8 cellular contexts compared by ENCODE assay signal in the genomic region with DNA sequence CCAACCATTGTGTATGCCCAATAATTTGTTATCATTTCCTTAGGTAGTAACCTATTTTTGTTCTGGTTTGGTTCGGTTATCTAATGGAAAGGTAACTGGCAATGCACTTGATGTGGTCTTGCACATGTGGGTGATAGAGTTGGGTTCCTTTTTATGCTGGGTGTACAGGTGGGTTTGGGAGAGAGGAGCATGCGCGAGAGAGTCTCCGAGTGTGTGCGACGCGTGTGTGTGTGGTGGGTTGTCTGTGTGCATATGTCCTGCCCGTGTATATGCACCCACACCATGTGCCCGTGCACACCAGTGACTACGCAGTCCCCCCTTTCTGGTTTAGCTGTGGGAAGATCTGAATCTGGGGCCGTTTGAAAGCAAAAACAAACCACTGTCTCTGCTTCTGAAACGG.
DNase-seq lines count a peak whose midpoint lies in the region; ATAC-seq and TF ChIP-seq lines count a peak whose summit lies in the region.
"Had no signal": no experiment of that assay in that cellular context is flagged by ENCODE, and none has a peak within 500 bp of the region (broad histone marks: within the 10 kb centered on the region; RNA-seq: fewer than 3 reads in every experiment).

No MANE protein-coding gene starts in this region.

- no peaks in the 10 kb centered on the region for H3K9me3 ChIP-seq in H9 (ENCODE audit: control insufficient read depth, low read depth, low read length)
- H3K9me3 ChIP-seq in OCI-LY1 (ENCODE audit: low read length) = no peaks in the 10 kb centered on the region
- no peaks in the 10 kb centered on the region for H3K9me3 ChIP-seq in endodermal cell (ENCODE audit: control insufficient read depth, low read length)
- no peaks in the 10 kb centered on the region for H3K9me3 ChIP-seq in spleen

- H3K79me2 ChIP-seq in H9 (ENCODE audit: insufficient read depth, low read length) = no peaks in the 10 kb centered on the region
- no peaks in the 10 kb centered on the region for H3K79me2 ChIP-seq in OCI-LY1 (ENCODE audit: insufficient read depth, low read length)

- no peak overlapping the region for H3K18ac ChIP-seq in H9 (ENCODE audit: insufficient read length, low read depth, low read length)

- TF ChIP-seq POLR2A in spleen (IDR thresholded peaks at IDR 0.05) = no peak

- H3K27me3 ChIP-seq in H9 (ENCODE audit: insufficient read depth, low read length) (no peaks in the 10 kb centered on the region; the same call in 1 of the 2 replicates), OCI-LY1 (ENCODE audit: insufficient read depth, low read length) (no peaks in the 10 kb centered on the region; the same call in 1 of the 2 replicates), endodermal cell (ENCODE audit: control insufficient read depth, insufficient read depth, low read length, poor library complexity, severe bottlenecking) (peaks cover 39% of the 10 kb centered on the region), spleen (replicated peaks in 1 of 7) (peaks cover 0 to 15% (median 0%) of the 10 kb centered on the region in 7 donors)

- no peaks in the 10 kb centered on the region for H3K79me1 ChIP-seq in H9 (ENCODE audit: insufficient read depth, low read depth, low read length, poor library complexity, severe bottlenecking)

- H2BK20ac ChIP-seq in H9 (ENCODE audit: low read depth, low read length, poor library complexity, severe bottlenecking) = no peak overlapping the region

- H3K9me3 Mint-ChIP-seq in H9 (no peaks in the 10 kb centered on the region), endodermal cell (no peaks in the 10 kb centered on the region)

- H3K4ac ChIP-seq in H9 (ENCODE audit: low read depth, low read length) = no peak overlapping the region

- H3K14ac ChIP-seq in H9 (ENCODE audit: insufficient read depth, low read length) = no peak overlapping the region

- no peaks in the 10 kb centered on the region for H3K9me2 ChIP-seq in OCI-LY1 (ENCODE audit: low read depth, low read length)

- intact Hi-C loops in spleen (cut with DNase I; ENCODE audit: low total_unique reads) = no loop called here

- H3K4me1 ChIP-seq in H9 (ENCODE audit: insufficient read depth, low read length) (no peaks in the 10 kb centered on the region; the same call in 1 of the 2 replicates), OCI-LY1 (ENCODE audit: insufficient read depth, low read length, severe bottlenecking) (peaks cover 28% of the 10 kb centered on the region), endodermal cell (ENCODE audit: control insufficient read depth, insufficient read depth, low read length) (no peaks in the 10 kb centered on the region), spleen (peaks cover 0 to 35% (median 26%) of the 10 kb centered on the region in 6 donors)

- no peak overlapping the region for H4K91ac ChIP-seq in H9 (ENCODE audit: insufficient read length, low read depth, low read length)

- H3K27me3 Mint-ChIP-seq in H9 (ENCODE audit: low read depth) (peaks cover 62% of the 10 kb centered on the region), endodermal cell (ENCODE audit: insufficient read depth) (peaks cover 61% of the 10 kb centered on the region)

- no peaks in the 10 kb centered on the region for H3K36me3 ChIP-seq in OCI-LY1 (ENCODE audit: insufficient read depth, low read length)
- H3K36me3 ChIP-seq in endodermal cell (ENCODE audit: control insufficient read depth, insufficient read depth, low read length) = no peaks in the 10 kb centered on the region
- peaks cover 0 to 21% (median 0%) of the 10 kb centered on the region in 6 donors for H3K36me3 ChIP-seq in spleen

- H3K9ac ChIP-seq in H9 (ENCODE audit: extremely low read depth, insufficient read length, low read length) = no peak overlapping the region
- H3K9ac ChIP-seq in OCI-LY1 (ENCODE audit: low read length) = peak overlapping the region; percentile 74; the same call in 1 of the 2 replicates
- no peak overlapping the region for H3K9ac ChIP-seq in endodermal cell (ENCODE audit: extremely low read depth, low read length, poor library complexity, severe bottlenecking)

- no peaks in the 10 kb centered on the region for H3F3A ChIP-seq in OCI-LY1 (ENCODE audit: insufficient read depth, low read length)

- no peak overlapping the region for H2BK12ac ChIP-seq in H9 (ENCODE audit: insufficient read length, low read depth, low read length)

- no peak overlapping the region for H4K8ac ChIP-seq in H9 (replicated peaks; ENCODE audit: insufficient read length, low read depth, low read length)

- H3K36me3 Mint-ChIP-seq in H9 (ENCODE audit: insufficient read depth in 1 of 3, low read depth in 3 of 3) = no peaks in the 10 kb centered on the region
- no peaks in the 10 kb centered on the region for H3K36me3 Mint-ChIP-seq in endodermal cell (ENCODE audit: low read depth)

- H2BK5ac ChIP-seq in H9 (ENCODE audit: insufficient read length, low read length) = no peak overlapping the region

- H3K4me3 Mint-ChIP-seq in H9 = peak overlapping the region; percentile 78 to 83
- peak overlapping the region; percentile 67 for H3K4me3 Mint-ChIP-seq in endodermal cell

- H3K27ac Mint-ChIP-seq in H9 (no peak overlapping the region; a peak in 1 of 7 replicates), endodermal cell (no peak overlapping the region)

- no peak overlapping the region for H2BK15ac ChIP-seq in H9 (ENCODE audit: low read depth, low read length)

- no peak overlapping the region for H3K23ac ChIP-seq in H9 (ENCODE audit: insufficient read length, low read depth, low read length)

- H3K23me2 ChIP-seq in H9 (ENCODE audit: insufficient read length, low read depth, low read length, poor library complexity, severe bottlenecking) = peaks cover 5% of the 10 kb centered on the region

- no peak overlapping the region for H3K56ac ChIP-seq in H9 (ENCODE audit: insufficient read length, low read depth, low read length)

- H4K5ac ChIP-seq in H9 (ENCODE audit: insufficient read length, low read depth, low read length) = no peak overlapping the region

- H3K27ac ChIP-seq in H9 (ENCODE audit: insufficient read length, low read depth, low read length) = no peak overlapping the region
- H3K27ac ChIP-seq in OCI-LY1 (ENCODE audit: low read depth, low read length, poor library complexity, severe bottlenecking) = peak overlapping the region; percentile 66
- no peak overlapping the region for H3K27ac ChIP-seq in endodermal cell (ENCODE audit: low read depth, low read length)
- H3K27ac ChIP-seq in spleen = peak overlapping the region; percentile 40 to 91 (median 78)

- H2AFZ ChIP-seq in H9 (ENCODE audit: low read length) = peak overlapping the region; percentile 6
- H2AFZ ChIP-seq in OCI-LY1 (ENCODE audit: low read length) = peak overlapping the region; percentile 66

- H3K4me3 ChIP-seq in OCI-LY1 (ENCODE audit: low read depth, low read length, poor library complexity, severe bottlenecking) (peak overlapping the region; percentile 65), endodermal cell (ENCODE audit: low read length) (peak overlapping the region; percentile 81), spleen (peak overlapping the region; percentile 44 to 89 (median 64))

- TF ChIP-seq CTCF in H9 (conservative IDR thresholded peaks at IDR 0.05) (no peak), OCI-LY1 (IDR thresholded peaks at IDR 0.05; ENCODE audit: low read length) (no peak), endodermal cell (conservative IDR thresholded peaks at IDR 0.05) (no peak), spleen (IDR thresholded peaks at IDR 0.05 in 8 of 11, conservative IDR thresholded peaks at IDR 0.05 in 3 of 11) (no peak)

- no peak for ATAC-seq in esophagus mucosa
- ATAC-seq in GM19452 (IDR thresholded peaks at IDR 0.05; ENCODE audit: unreplicated experiment) = no peak

- peak; percentile 25 for DNase-seq in H9
- no peak for DNase-seq in endodermal cell
- no peak for DNase-seq in spleen
- DNase-seq in effector CD8-positive, alpha-beta T cell (lab: John Stamatoyannopoulos, UW) = no peak
- DNase-seq: NCI-H774 had no signal

- peaks cover 23 to 26% of the 10 kb centered on the region in 2 experiments for H3K4me1 Mint-ChIP-seq in H9
- peaks cover 15% of the 10 kb centered on the region for H3K4me1 Mint-ChIP-seq in endodermal cell

- H3T11ph ChIP-seq in H9 (ENCODE audit: low read length) = no peak overlapping the region

- H4K20me1 ChIP-seq in H9 (ENCODE audit: control insufficient read depth, insufficient read depth, insufficient read length) = no peaks in the 10 kb centered on the region
- no peaks in the 10 kb centered on the region for H4K20me1 ChIP-seq in OCI-LY1 (ENCODE audit: insufficient read depth, low read length)

- WGBS in H9 (ENCODE audit: extremely low coverage, insufficient read length, low lambda C conversion rate) = no CpG with 5 or more reads among the region's 12 CpGs
- WGBS in endodermal cell (ENCODE audit: insufficient coverage in 1 of 2, insufficient read length in 1 of 2), 2 experiments = 89 to 100% methylated on average over 5 to 12 of the region's 12 CpGs
- WGBS in spleen, 5 donors = 33 to 66% (median 39%) methylated on average over 12 of the region's 12 CpGs

- H2BK120ac ChIP-seq in H9 (ENCODE audit: low read depth, low read length, poor library complexity, severe bottlenecking) = no peak overlapping the region

- peak overlapping the region; percentile 59 for H3K4me2 ChIP-seq in H9 (ENCODE audit: insufficient read depth, insufficient read length, low read length)
- H3K4me2 ChIP-seq in OCI-LY1 (ENCODE audit: low read length) = peak overlapping the region; percentile 77

- no peak overlapping the region for H2AK5ac ChIP-seq in H9 (ENCODE audit: insufficient read length, low read length)

Comparison
In these comparisons a context has a peak if more than half of its experiments do, and no peak if none do; other contexts are left out.
1. H3K27ac ChIP-seq: peak in OCI-LY1 (single experiment) and spleen (8 of 8); none in H9 (single experiment) and endodermal cell (single experiment).
2. Peak in every context shown above with its lines, with median percentiles within 50 percentile points of each other: H3K4me3 ChIP-seq.